Comparison of ENCODE assay signal across 8 cellular contexts in genomic region chr7:32942783-32943653, GRCh38. TPM values are rescaled to one million over a fixed set of nuclear protein-coding genes. Genes with fewer than 3 reads are reported as not detected.
A peak's percentile ranks its signal among the peaks of the same experiment; 100 is the strongest.
DNase-seq lines count a peak whose midpoint lies in the region; ATAC-seq, FAIRE-seq and TF ChIP-seq lines count a peak whose summit lies in the region.

No MANE protein-coding gene starts in this region.

- H3K79me2 ChIP-seq in smooth muscle cell (ENCODE audit: low read depth): peaks cover 36% of the 10 kb centered on the region

- H3K27me3 ChIP-seq in bronchial epithelial cell (ENCODE audit: control insufficient read depth, insufficient read depth, low read length): no peaks in the 10 kb centered on the region
- no peaks in the 10 kb centered on the region for H3K27me3 ChIP-seq in smooth muscle cell (ENCODE audit: low read depth)

- H3K27me3 Mint-ChIP-seq in immature natural killer cell (ENCODE audit: low read depth in 3 of 3): peaks cover 0 to 4% (median 0%) of the 10 kb centered on the region in 3 donors

- peak overlapping the region; percentile 88 for H2AFZ ChIP-seq in smooth muscle cell (ENCODE audit: low read depth)

- peak overlapping the region; percentile 54 for H3K9ac ChIP-seq in smooth muscle cell (ENCODE audit: low read depth)

- WGBS in smooth muscle cell (ENCODE audit: low lambda C conversion rate): under 1% methylated on average over 40 of the region's 70 CpGs

- TF ChIP-seq CTCF in VCaP (conservative IDR thresholded peaks at IDR 0.05) (peak; percentile 88), bronchial epithelial cell (IDR thresholded peaks at IDR 0.05; ENCODE audit: insufficient read depth, low read length, severe bottlenecking) (peak; percentile 66), smooth muscle cell (IDR thresholded peaks at IDR 0.05; ENCODE audit: borderline replicate concordance, insufficient read depth, poor library complexity, severe bottlenecking) (peak; percentile 28)

- FAIRE-seq in bronchial epithelial cell (lab: Jason Lieb, UNC): no peak

- H3K4me2 ChIP-seq in smooth muscle cell: peak overlapping the region; percentile 89

- no peaks in the 10 kb centered on the region for H3K9me3 ChIP-seq in smooth muscle cell (replicated peaks; ENCODE audit: low read depth)

- peak overlapping the region in 1 of 6 donors; percentile 50 for H3K27ac Mint-ChIP-seq in immature natural killer cell

- peaks cover 10% of the 10 kb centered on the region for H4K20me1 ChIP-seq in smooth muscle cell (ENCODE audit: low read depth)

- peak overlapping the region; percentile 64; the same call in 1 of the 2 replicates for H3K27ac ChIP-seq in VCaP
- H3K27ac ChIP-seq in smooth muscle cell (ENCODE audit: low read depth): peak overlapping the region; percentile 67

- H3K9me3 Mint-ChIP-seq in immature natural killer cell: peaks cover 0 to 2% (median 0%) of the 10 kb centered on the region in 6 donors

- peak overlapping the region; percentile 80 for H3K4me3 ChIP-seq in bronchial epithelial cell (ENCODE audit: low read depth, low read length)
- peak overlapping the region; percentile 79 for H3K4me3 ChIP-seq in smooth muscle cell

- DNase-seq in 8988T: peak; percentile 68
- DNase-seq in NCI-H2107 (lab: John Stamatoyannopoulos, UW): peak; percentile 61
- peak; percentile 57 for DNase-seq in bronchial epithelial cell (ENCODE audit: low read depth)
- DNase-seq in immature natural killer cell: peak; percentile 66 to 73 (median 67)
- peak; percentile 55 for DNase-seq in smooth muscle cell (lab: John Stamatoyannopoulos, UW; ENCODE audit: unreplicated experiment)

- H3K4me1 ChIP-seq in smooth muscle cell (ENCODE audit: low read depth): peaks cover 10% of the 10 kb centered on the region

- ATAC-seq in GM18499 (IDR thresholded peaks at IDR 0.05; ENCODE audit: insufficient read depth, unreplicated experiment) (peak; percentile 52), HG02943 (IDR thresholded peaks at IDR 0.05; ENCODE audit: low read depth, unreplicated experiment) (peak; percentile 75)

- peak overlapping the region; percentile 68 to 95 (median 89) for H3K4me3 Mint-ChIP-seq in immature natural killer cell

- H3K4me1 Mint-ChIP-seq in immature natural killer cell: peaks cover 10 to 20% of the 10 kb centered on the region in 2 donors

- H3K36me3 Mint-ChIP-seq in immature natural killer cell: no peaks in the 10 kb centered on the region

- no peaks in the 10 kb centered on the region for H3K36me3 ChIP-seq in bronchial epithelial cell (ENCODE audit: control insufficient read depth, insufficient read depth, low read length)
- H3K36me3 ChIP-seq in smooth muscle cell (ENCODE audit: low read depth): no peaks in the 10 kb centered on the region

- H3F3A ChIP-seq in smooth muscle cell (ENCODE audit: low read depth): no peaks in the 10 kb centered on the region

RNA-seq across cellular contexts. Expression of gene FKBP9, which starts 14.2 kb away (rescaled TPM):
- total RNA-seq in bronchial epithelial cell (468 and 571 TPM in 2 replicates), smooth muscle cell (99.0 and 133 TPM in 2 replicates)
- polyA plus RNA-seq in immature natural killer cell (under 1 TPM in 1 of 3 donors, not detected in 2; 0.08 TPM), smooth muscle cell (111 and 130 TPM in 2 replicates)

RNA-seq across cellular contexts. Expression of gene KBTBD2, which starts 51.5 kb away (rescaled TPM):
- total RNA-seq in bronchial epithelial cell: 26.6 and 47.7 TPM in 2 replicates
- 10 to 100 TPM; 31.3 to 79.2 (median 51.1) TPM for polyA plus RNA-seq in immature natural killer cell
- total RNA-seq in smooth muscle cell: 32.7 and 43.2 TPM in 2 replicates
- 21.2 and 25.6 TPM in 2 replicates for polyA plus RNA-seq in smooth muscle cell

Comparison
In these comparisons a context has a peak if more than half of its experiments do, and no peak if none do; other contexts are left out.
1. Peak in every context shown above with its lines: DNase-seq, ATAC-seq, H3K4me3 ChIP-seq and H3K27ac ChIP-seq.
2. CTCF ChIP-seq: peak in every context shown above with its lines; median percentile 88 in VCaP; 66 in bronchial epithelial cell; 28 in smooth muscle cell.